8 cellular contexts compared by ENCODE assay signal in the genomic region with DNA sequence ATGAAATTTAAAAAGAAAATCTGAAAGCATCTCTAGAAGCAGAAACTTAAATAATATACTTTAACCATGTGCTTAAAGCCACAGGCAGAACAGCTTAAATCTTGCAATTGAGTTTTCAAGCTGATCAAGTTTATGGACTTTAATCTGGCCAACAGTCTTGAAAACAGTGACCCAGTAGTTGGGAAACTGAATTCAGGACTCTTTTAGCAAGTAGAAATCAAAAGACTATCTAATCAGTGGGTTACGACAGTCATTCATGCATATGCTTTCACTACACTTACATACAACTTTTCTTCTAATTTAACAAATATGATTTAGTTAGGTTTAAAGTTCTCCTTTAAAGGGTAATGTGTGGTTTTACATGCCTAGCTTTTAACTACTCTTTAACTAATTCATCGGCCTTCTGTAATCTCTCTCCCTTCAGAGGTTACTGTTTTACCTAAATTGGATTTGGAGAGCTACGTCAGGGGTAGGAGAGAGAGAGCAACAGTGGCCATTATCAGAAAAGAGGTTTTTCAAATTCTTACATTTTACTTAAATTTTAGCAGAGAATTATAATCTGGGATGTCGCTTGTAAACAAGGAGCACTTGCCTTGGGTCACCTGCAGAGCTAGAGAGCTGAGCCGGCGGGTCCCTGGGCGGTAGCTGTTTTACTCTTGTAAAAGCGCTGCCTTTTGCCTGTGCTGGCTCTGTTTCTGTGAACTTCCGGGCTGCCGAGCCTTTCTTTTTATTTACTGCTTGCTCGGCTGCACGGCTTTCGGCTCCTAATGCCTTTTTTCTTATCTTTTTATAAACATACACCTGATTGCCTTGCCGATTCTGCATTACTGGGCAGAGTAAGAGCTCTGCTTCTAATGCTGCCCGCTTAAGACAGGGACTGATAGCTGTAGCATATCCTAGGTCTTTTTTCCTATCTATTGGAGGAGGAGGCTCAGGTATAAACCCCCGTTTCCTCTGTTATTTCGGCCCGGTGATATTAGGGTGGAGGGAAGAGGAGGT. TPM values are rescaled to one million over a fixed set of nuclear protein-coding genes. Genes with fewer than 3 reads are reported as not detected.
DNase-seq lines count a peak whose midpoint lies in the region; ATAC-seq, FAIRE-seq and TF ChIP-seq lines count a peak whose summit lies in the region.

No MANE protein-coding gene starts in this region.

- H3K4me1 ChIP-seq in OCI-LY3 (ENCODE audit: low read length) (peaks cover 25% of the 10 kb centered on the region), left ventricle myocardium inferior (no peaks in the 10 kb centered on the region), sigmoid colon (peaks cover 0 to 11% (median 2%) of the 10 kb centered on the region in 4 donors)

- no peaks in the 10 kb centered on the region for H3K9me3 ChIP-seq in OCI-LY3 (ENCODE audit: insufficient read depth, low read length)
- no peaks in the 10 kb centered on the region for H3K9me3 ChIP-seq in left ventricle myocardium inferior (replicated peaks)
- no peaks in the 10 kb centered on the region for H3K9me3 ChIP-seq in sigmoid colon

- no peaks in the 10 kb centered on the region for H3K79me2 ChIP-seq in OCI-LY3 (ENCODE audit: low read length)

- no peaks in the 10 kb centered on the region for H4K20me1 ChIP-seq in OCI-LY3 (ENCODE audit: insufficient read depth, low read length)

- H3K4me3 ChIP-seq in OCI-LY3 (ENCODE audit: low read length) (peak overlapping the region; percentile 77), left ventricle myocardium inferior (peak overlapping the region; percentile 60), sigmoid colon (peak overlapping the region; percentile 6 to 46 (median 44))

- TF ChIP-seq CTCF in OCI-LY3 (IDR thresholded peaks at IDR 0.05; ENCODE audit: low read depth, low read length) (no peak), left ventricle myocardium inferior (IDR thresholded peaks at IDR 0.05; ENCODE audit: borderline replicate concordance) (no peak), sigmoid colon (IDR thresholded peaks at IDR 0.05) (no peak)

- peak overlapping the region; percentile 97 for H2AFZ ChIP-seq in OCI-LY3 (ENCODE audit: low read depth, low read length)

- intact Hi-C loops in left ventricle myocardium inferior (cut with micrococcal nuclease): no loop called here
- intact Hi-C loops in sigmoid colon (cut with DNase I): no loop called here

- WGBS in sigmoid colon, 2 donors: 1 to 4% methylated on average over 18 of the region's 18 CpGs

- peak overlapping the region; percentile 46 for H3K9ac ChIP-seq in OCI-LY3 (ENCODE audit: low read length)

- peaks cover 23% of the 10 kb centered on the region for H3K27me3 ChIP-seq in OCI-LY3 (ENCODE audit: low read depth, low read length)
- peaks cover 51% of the 10 kb centered on the region for H3K27me3 ChIP-seq in left ventricle myocardium inferior (ENCODE audit: low read depth)
- H3K27me3 ChIP-seq in sigmoid colon: peaks cover 0 to 7% (median 0%) of the 10 kb centered on the region in 3 donors

- H3K27ac ChIP-seq in OCI-LY3 (ENCODE audit: low read length) (no peak overlapping the region), left ventricle myocardium inferior (replicated peaks) (no peak overlapping the region), sigmoid colon (peak overlapping the region in 2 of 4 donors; percentile 27 to 42)

- peak; percentile 48 for ATAC-seq in GM18519 (IDR thresholded peaks at IDR 0.05; ENCODE audit: low FRiP score, unreplicated experiment)
- ATAC-seq in HG02840 (IDR thresholded peaks at IDR 0.05; ENCODE audit: low FRiP score, unreplicated experiment): peak; percentile 70

- no peak for FAIRE-seq in H54 (lab: Jason Lieb, UNC)

- H3K4me2 ChIP-seq in OCI-LY3 (ENCODE audit: low read length): peak overlapping the region; percentile 67

- H3K36me3 ChIP-seq in OCI-LY3 (replicated peaks; ENCODE audit: low read depth, low read length) (no peaks in the 10 kb centered on the region), left ventricle myocardium inferior (no peaks in the 10 kb centered on the region), sigmoid colon (no peaks in the 10 kb centered on the region)

- DNase-seq in activated gamma-delta T cell treated with anti-CD3 and anti-CD28 coated beads, Interleukin-2, amount 50 U/mL, for 16 hours (ENCODE audit: low read depth): peak; percentile 42
- DNase-seq in left ventricle myocardium inferior (no peak), sigmoid colon (no peak), H54 (ENCODE audit: insufficient read length, low spot score) (no peak), cerebellar nuclear complex (lab: John Stamatoyannopoulos, UW) (no peak)

- TF ChIP-seq EP300 in sigmoid colon (IDR thresholded peaks at IDR 0.05): no peak

- no peak for TF ChIP-seq POLR2A in sigmoid colon (IDR thresholded peaks at IDR 0.05)
- TF ChIP-seq POLR2A in H54 (IDR thresholded peaks at IDR 0.05; ENCODE audit: low read depth, low read length): no peak

RNA-seq across cellular contexts. Expression of gene LYZ, which starts 17.4 kb away (rescaled TPM):
- total RNA-seq in left ventricle myocardium inferior (30.8 TPM), sigmoid colon (10 to 100 TPM; 28.0 to 70.6 (median 40.0) TPM)
- polyA plus RNA-seq in sigmoid colon: 100 to 1,000 TPM; 108 to 652 (median 213) TPM

RNA-seq across cellular contexts. Expression of gene YEATS4, which starts 28.8 kb away (rescaled TPM):
- total RNA-seq in left ventricle myocardium inferior (12.8 TPM), sigmoid colon (10 to 100 TPM; 13.3 to 61.2 (median 29.7) TPM)
- 10 to 100 TPM; 16.6 to 19.8 (median 18.9) TPM for polyA plus RNA-seq in sigmoid colon
